In the genomic region with DNA sequence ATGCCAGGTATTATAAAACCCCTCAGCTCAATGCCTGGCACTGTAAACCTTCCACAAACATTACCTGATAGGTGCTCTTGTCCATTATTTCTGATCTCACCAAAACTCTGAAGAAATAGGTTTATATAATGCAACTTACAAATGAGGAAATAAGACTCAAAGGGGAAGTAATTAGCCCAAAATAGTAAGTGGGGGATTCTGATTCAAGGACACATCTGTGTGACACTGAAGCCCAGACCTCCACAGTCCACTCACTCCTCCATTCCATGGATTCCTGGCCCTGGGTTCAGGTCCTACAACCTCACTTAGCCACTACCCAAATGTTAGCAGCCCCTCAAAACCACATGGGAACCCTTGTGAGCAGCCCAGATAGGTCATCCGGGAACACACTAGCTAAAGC, we compare ENCODE assay signal across 16 cellular contexts. TPM values are rescaled to one million over a fixed set of nuclear protein-coding genes. Genes with fewer than 3 reads are reported as not detected.
A peak's percentile ranks its signal among the peaks of the same experiment; 100 is the strongest.
DNase-seq lines count a peak whose midpoint lies in the region; ATAC-seq lines count a peak whose summit lies in the region.
"Had no signal": no experiment of that assay in that cellular context is flagged by ENCODE, and none has a peak within 500 bp of the region (broad histone marks: within the 10 kb centered on the region; RNA-seq: fewer than 3 reads in every experiment).

No MANE protein-coding gene starts in this region.

- no peaks in the 10 kb centered on the region for H3K79me2 ChIP-seq in mesendoderm (ENCODE audit: control insufficient read depth, insufficient read depth, low read length)

- no peak overlapping the region for H4K8ac ChIP-seq in mesendoderm (ENCODE audit: low read depth, low read length)

- no peak overlapping the region for H3K4me3 ChIP-seq in mesendoderm (ENCODE audit: low read length)
- H3K4me3 ChIP-seq: heart right ventricle, lower lobe of right lung had no signal

- no peak for ATAC-seq in GM21526 (IDR thresholded peaks at IDR 0.05; ENCODE audit: low FRiP score, unreplicated experiment)
- ATAC-seq: heart right ventricle, lower lobe of right lung had no signal

- H2BK120ac ChIP-seq in mesendoderm (ENCODE audit: low read depth, low read length) = no peak overlapping the region

- WGBS in mesendoderm (ENCODE audit: extremely low coverage, insufficient coverage, low lambda C conversion rate) = no CpG with 5 or more reads among the region's 1 CpG

- H3K4ac ChIP-seq in mesendoderm (ENCODE audit: low read depth, low read length) = no peak overlapping the region

- no peaks in the 10 kb centered on the region for H3K36me3 ChIP-seq in mesendoderm (ENCODE audit: control insufficient read depth, insufficient read depth, low read length)

- DNase-seq in CD1c-positive myeloid dendritic cell (ENCODE audit: extremely low spot score) (peak; percentile 59), Kasumi-1 (lab: John Stamatoyannopoulos, UW) (peak; percentile 22 to 44), SKM-1 (lab: John Stamatoyannopoulos, UW; ENCODE audit: unreplicated experiment) (peak; percentile 18), mesendoderm (no peak), NCI-H510A treated with DMSO at 0.1 percent for 48 hours (lab: John Stamatoyannopoulos, UW) (no peak), OCI-M1 (lab: John Stamatoyannopoulos, UW) (no peak), RKO (ENCODE audit: low spot score) (no peak)
- DNase-seq: activated CD4-positive, alpha-beta T cell treated with anti-CD3 and anti-CD28 coated beads, Interleukin-2, amount 50 U/mL, for 4 hours; activated T-cell treated with anti-CD3 and anti-CD28 coated beads, Interleukin-2, amount 50 U/mL, for 24 hours; H7; heart right ventricle; KG1; lower lobe of right lung; NCI-H345; stimulated activated CD4-positive, alpha-beta T cell treated with anti-CD3 and anti-CD28 coated beads, Interleukin-4, amount 100 ng/mL, for 1 hour had no signal

- H2BK15ac ChIP-seq in mesendoderm (replicated peaks; ENCODE audit: low read depth) = peak overlapping the region; percentile 94

- no peak overlapping the region for H2BK5ac ChIP-seq in mesendoderm (ENCODE audit: low read length)

- H3K56ac ChIP-seq in mesendoderm (ENCODE audit: low read length) = no peak overlapping the region

- H3K9ac ChIP-seq in mesendoderm (ENCODE audit: low read length) = no peak overlapping the region

- H3K27me3 ChIP-seq in mesendoderm (ENCODE audit: insufficient read depth, low read length, poor library complexity) = no peaks in the 10 kb centered on the region
- H3K27me3 ChIP-seq: heart right ventricle had no signal

- no peak overlapping the region for H3K23ac ChIP-seq in mesendoderm (ENCODE audit: low read length)

- no peak overlapping the region for H3K4me2 ChIP-seq in mesendoderm (ENCODE audit: low read length)

- H3K4me1 ChIP-seq in mesendoderm (ENCODE audit: control insufficient read depth, low read depth, low read length) = peaks cover 17% of the 10 kb centered on the region

- H3K27ac ChIP-seq in mesendoderm (ENCODE audit: low read depth, low read length) = no peak overlapping the region
- H3K27ac ChIP-seq: lower lobe of right lung had no signal

- no peak overlapping the region for H4K5ac ChIP-seq in mesendoderm (ENCODE audit: low read length)

- no peak overlapping the region for H2AK5ac ChIP-seq in mesendoderm (ENCODE audit: low read length)

- peak overlapping the region; percentile 89 for H3K18ac ChIP-seq in mesendoderm (ENCODE audit: low read length)

- H3K79me1 ChIP-seq in mesendoderm (ENCODE audit: low read length) = no peaks in the 10 kb centered on the region

RNA-seq across cellular contexts. Expression of a gene that starts 49.9 kb away (rescaled TPM):
- 1.0 TPM for polyA plus RNA-seq in mesendoderm (2013, experiment 1 of 2)
- polyA plus RNA-seq in mesendoderm (2013, experiment 2 of 2) = 1.1 TPM

Comparison
In these comparisons a context has a peak if more than half of its experiments do, and no peak if none do; other contexts are left out.
1. DNase-seq: peak in CD1c-positive myeloid dendritic cell (single experiment), Kasumi-1 (2 of 2) and SKM-1 (single experiment); none in mesendoderm (single experiment), NCI-H510A treated with DMSO at 0.1 percent for 48 hours (single experiment), OCI-M1 (single experiment) and RKO (single experiment).